1 cellular context compared by ENCODE assay signal in the genomic region with DNA sequence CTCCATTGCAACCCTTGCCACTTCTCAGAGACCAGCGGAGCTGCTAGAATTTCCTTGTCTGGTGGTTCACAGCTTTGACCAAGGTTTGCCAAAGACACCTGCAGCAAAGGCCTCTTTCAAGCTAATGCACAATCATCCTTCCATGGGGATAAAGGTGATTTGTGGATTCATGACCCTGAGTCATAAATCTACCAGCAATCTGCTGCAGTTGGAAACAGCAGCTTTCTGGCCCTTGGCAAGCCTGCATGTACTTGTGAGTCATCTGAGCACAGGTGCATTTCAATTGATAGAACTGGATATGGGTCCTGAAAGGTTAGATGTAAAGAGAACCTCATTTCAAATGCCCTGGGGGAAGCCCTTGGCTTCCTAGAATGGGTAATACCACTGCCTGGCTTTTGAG.
TF ChIP-seq lines count a peak whose summit lies in the region.

No MANE protein-coding gene starts in this region.

TF ChIP-seq in H1, 55 proteins besides CTCF, POLR2A, EP300 and RAD21 (continued from another document):
- TF ChIP-seq E2F6 (IDR thresholded peaks at IDR 0.05) (no peak), GTF2F1 (IDR thresholded peaks at IDR 0.05; ENCODE audit: borderline replicate concordance, low read depth, low read length) (no peak), BRCA1 (IDR thresholded peaks at IDR 0.05; ENCODE audit: low read depth, low read length) (no peak), YY1 (IDR thresholded peaks at IDR 0.05; ENCODE audit: low read depth, low read length) (no peak), ZNF274 (IDR thresholded peaks at IDR 0.05; ENCODE audit: borderline replicate concordance, extremely low read depth, low read length) (no peak), GABPA (IDR thresholded peaks at IDR 0.05; ENCODE audit: borderline replicate concordance, insufficient read depth, low read length) (no peak), JUN (IDR thresholded peaks at IDR 0.05; ENCODE audit: low read depth, low read length) (no peak), HDAC2 (IDR thresholded peaks at IDR 0.05; ENCODE audit: borderline replicate concordance in 1 of 2, low read depth in 2 of 2, low read length in 2 of 2) (no peak), CTBP2 (IDR thresholded peaks at IDR 0.05; ENCODE audit: borderline replicate concordance, insufficient read depth, insufficient read length, low read length) (no peak), RXRA (IDR thresholded peaks at IDR 0.05; ENCODE audit: insufficient read depth, low read depth, low read length) (no peak), EGR1 (IDR thresholded peaks at IDR 0.05; ENCODE audit: borderline replicate concordance, low read depth, low read length) (no peak), CHD1 (IDR thresholded peaks at IDR 0.05; ENCODE audit: low read depth, low read length) (no peak)
- TF ChIP-seq, protein P1, sequence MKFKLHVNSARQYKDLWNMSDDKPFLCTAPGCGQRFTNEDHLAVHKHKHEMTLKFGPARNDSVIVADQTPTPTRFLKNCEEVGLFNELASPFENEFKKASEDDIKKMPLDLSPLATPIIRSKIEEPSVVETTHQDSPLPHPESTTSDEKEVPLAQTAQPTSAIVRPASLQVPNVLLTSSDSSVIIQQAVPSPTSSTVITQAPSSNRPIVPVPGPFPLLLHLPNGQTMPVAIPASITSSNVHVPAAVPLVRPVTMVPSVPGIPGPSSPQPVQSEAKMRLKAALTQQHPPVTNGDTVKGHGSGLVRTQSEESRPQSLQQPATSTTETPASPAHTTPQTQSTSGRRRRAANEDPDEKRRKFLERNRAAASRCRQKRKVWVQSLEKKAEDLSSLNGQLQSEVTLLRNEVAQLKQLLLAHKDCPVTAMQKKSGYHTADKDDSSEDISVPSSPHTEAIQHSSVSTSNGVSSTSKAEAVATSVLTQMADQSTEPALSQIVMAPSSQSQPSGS (IDR thresholded peaks at IDR 0.05; ENCODE audit: low read length), result no peak
- TF ChIP-seq, protein P2, sequence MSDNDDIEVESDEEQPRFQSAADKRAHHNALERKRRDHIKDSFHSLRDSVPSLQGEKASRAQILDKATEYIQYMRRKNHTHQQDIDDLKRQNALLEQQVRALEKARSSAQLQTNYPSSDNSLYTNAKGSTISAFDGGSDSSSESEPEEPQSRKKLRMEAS (IDR thresholded peaks at IDR 0.05), result no peak
- TF ChIP-seq, protein P3, sequence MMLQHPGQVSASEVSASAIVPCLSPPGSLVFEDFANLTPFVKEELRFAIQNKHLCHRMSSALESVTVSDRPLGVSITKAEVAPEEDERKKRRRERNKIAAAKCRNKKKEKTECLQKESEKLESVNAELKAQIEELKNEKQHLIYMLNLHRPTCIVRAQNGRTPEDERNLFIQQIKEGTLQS (IDR thresholded peaks at IDR 0.05; ENCODE audit: insufficient read depth, low read depth, low read length), result no peak
